19 cellular contexts compared by ENCODE assay signal in genomic region chr6:57224769-57225515, GRCh38. TPM values are rescaled to one million over a fixed set of nuclear protein-coding genes. Genes with fewer than 3 reads are reported as not detected.
A peak's percentile ranks its signal among the peaks of the same experiment; 100 is the strongest.
DNase-seq lines count a peak whose midpoint lies in the region; ATAC-seq and TF ChIP-seq lines count a peak whose summit lies in the region.
"Had no signal": no experiment of that assay in that cellular context is flagged by ENCODE, and none has a peak within 500 bp of the region (broad histone marks: within the 10 kb centered on the region; RNA-seq: fewer than 3 reads in every experiment).

No MANE protein-coding gene starts in this region.

- no peaks in the 10 kb centered on the region for H4K20me1 ChIP-seq in mammary epithelial cell (ENCODE audit: insufficient read depth, low read length)

- H3K36me3 ChIP-seq in mammary epithelial cell (ENCODE audit: insufficient read depth, low read length) (no peaks in the 10 kb centered on the region), WERI-Rb-1 (peaks cover 5% of the 10 kb centered on the region)
- no peaks in the 10 kb centered on the region for H3K36me3 ChIP-seq in effector memory CD4-positive, alpha-beta T cell (ENCODE audit: control insufficient read depth, insufficient read depth, low read length)
- H3K36me3 ChIP-seq: tibial artery had no signal

- WGBS in mammary epithelial cell (ENCODE audit: low coverage, missing lambda C conversion rate), result 69% methylated on average over 1 of the region's 1 CpG

- DNase-seq in AG10803 (ENCODE audit: low read depth) (peak; percentile 70), HFFc6 (peak; percentile 48), mammary epithelial cell (peak; percentile 35), Right ventricle myocardium inferior (ENCODE audit: missing footprints) (no peak), WERI-Rb-1 (no peak)
- DNase-seq in activated CD4-positive, alpha-beta T cell treated with anti-CD3 and anti-CD28 coated beads, Interleukin-2, amount 50 U/mL, for 1 hour, result no peak
- DNase-seq in effector memory CD4-positive, alpha-beta T cell, result no peak
- DNase-seq: activated T-cell treated with anti-CD3 and anti-CD28 coated beads, Interleukin-2, amount 50 U/mL, for 72 hours; anterior cingulate cortex; islet precursor cell; midbrain; NCI-H1417 treated with DMSO at 0.1 percent for 48 hours; NCI-H524; stimulated activated CD4-positive, alpha-beta T cell treated with anti-CD3 and anti-CD28 coated beads, Interleukin-2, amount 100 ng/mL, for 24 hours; stimulated activated CD8-positive, alpha-beta memory T cell treated with anti-CD3 and anti-CD28 coated beads, Interleukin-4, amount 100 ng/mL, for 48 hours; tibial artery had no signal

- H3K27ac ChIP-seq in mammary epithelial cell (ENCODE audit: insufficient read depth, low read depth, low read length) (no peak overlapping the region), WERI-Rb-1 (no peak overlapping the region)
- H3K27ac ChIP-seq in effector memory CD4-positive, alpha-beta T cell (ENCODE audit: insufficient read depth, low read length, poor library complexity, severe bottlenecking), result no peak overlapping the region

- H3K4me1 ChIP-seq in mammary epithelial cell (ENCODE audit: insufficient read depth, low read length), result peaks cover 6% of the 10 kb centered on the region
- no peaks in the 10 kb centered on the region for H3K4me1 ChIP-seq in effector memory CD4-positive, alpha-beta T cell (ENCODE audit: control insufficient read depth, insufficient read depth, low read length, poor library complexity, severe bottlenecking)

- peaks cover 20% of the 10 kb centered on the region for H3K79me2 ChIP-seq in mammary epithelial cell (ENCODE audit: insufficient read depth, low read length)

- no peaks in the 10 kb centered on the region for H3K27me3 ChIP-seq in mammary epithelial cell (ENCODE audit: insufficient read depth, low read length)
- H3K27me3 ChIP-seq in effector memory CD4-positive, alpha-beta T cell (replicated peaks; ENCODE audit: control insufficient read depth, insufficient read depth, low read length, poor library complexity, severe bottlenecking), result peaks cover 10% of the 10 kb centered on the region
- no peaks in the 10 kb centered on the region for H3K27me3 ChIP-seq in WERI-Rb-1 (ENCODE audit: insufficient read depth, low read depth, severe bottlenecking)
- H3K27me3 ChIP-seq: tibial artery had no signal

- H2AFZ ChIP-seq in mammary epithelial cell (ENCODE audit: low read depth, low read length), result no peak overlapping the region

- no peak overlapping the region for H3K9ac ChIP-seq in mammary epithelial cell (ENCODE audit: insufficient read depth, low read length)

- H3K4me3 ChIP-seq in AG10803 (ENCODE audit: low read length) (no peak overlapping the region), mammary epithelial cell (replicated peaks in 1 of 3; ENCODE audit: insufficient read depth in 1 of 3, low read depth in 2 of 3, low read length in 3 of 3) (no peak overlapping the region), WERI-Rb-1 (ENCODE audit: low read depth, low read length) (no peak overlapping the region)
- H3K4me3 ChIP-seq in effector memory CD4-positive, alpha-beta T cell (ENCODE audit: insufficient read depth, low read depth, low read length, poor library complexity, severe bottlenecking), result no peak overlapping the region
- H3K4me3 ChIP-seq: tibial artery had no signal

- peaks cover 17% of the 10 kb centered on the region for H3K36me3 Mint-ChIP-seq in HFFc6 (ENCODE audit: low read depth)
- peaks cover 6% of the 10 kb centered on the region for H3K36me3 Mint-ChIP-seq in nephron (ENCODE audit: low read depth)

- intact Hi-C loops in mammary epithelial cell (cut with micrococcal nuclease) (no loop called here), Right ventricle myocardium inferior (cut with DNase I) (loop anchor here (5.0 kb wide), 1 partner anchor 92 kb away; the partner anchor contains the start of gene PRIM2)

- no peak for ATAC-seq in Right ventricle myocardium inferior
- ATAC-seq: activated T-cell treated with anti-CD3 and anti-CD28 coated beads, Interleukin-2, amount 50 U/mL, for 72 hours had no signal

- dilution Hi-C loops in mammary epithelial cell (cut with HindIII; ENCODE audit: low sequenced_read_pairs), result no loop called here

- peak overlapping the region; percentile 44 for H3K27ac Mint-ChIP-seq in HFFc6
- peak overlapping the region; percentile 53 to 98 (median 79) for H3K27ac Mint-ChIP-seq in nephron
- H3K27ac Mint-ChIP-seq: activated T-cell treated with anti-CD3 and anti-CD28 coated beads, Interleukin-2, amount 50 U/mL, for 72 hours; B cell; T-helper 1 cell treated with Interleukin-12 subunit alpha and Interleukin-12 subunit beta and Interleukin-4 antibody, amounts not matched to agents 30 μg/mL and 1 μg/mL, for 36 hours had no signal

- H3K9me3 ChIP-seq in mammary epithelial cell (replicated peaks; ENCODE audit: insufficient read depth, low read length), result no peaks in the 10 kb centered on the region
- H3K9me3 ChIP-seq in effector memory CD4-positive, alpha-beta T cell (ENCODE audit: control insufficient read depth, low read length), result no peaks in the 10 kb centered on the region
- H3K9me3 ChIP-seq in WERI-Rb-1 (ENCODE audit: severe bottlenecking), result peaks cover 2% of the 10 kb centered on the region
- H3K9me3 ChIP-seq: tibial artery had no signal

- BruUV-seq in mammary epithelial cell (replicated peaks; lab: Mats Ljungman, UMichigan), result no TSS peak

- H3K4me1 Mint-ChIP-seq in HFFc6 (ENCODE audit: low read depth) (peaks cover 43% of the 10 kb centered on the region), nephron (peaks cover 29% of the 10 kb centered on the region)

- H3K9me3 Mint-ChIP-seq in HFFc6 (peaks cover 5% of the 10 kb centered on the region; the same call in 1 of the 2 replicates), nephron (peaks cover 8% of the 10 kb centered on the region)
- H3K9me3 Mint-ChIP-seq: activated T-cell treated with anti-CD3 and anti-CD28 coated beads, Interleukin-2, amount 50 U/mL, for 72 hours; T-helper 1 cell treated with Interleukin-12 subunit alpha and Interleukin-12 subunit beta and Interleukin-4 antibody, amounts not matched to agents 30 μg/mL and 1 μg/mL, for 36 hours had no signal

- H3K27me3 Mint-ChIP-seq in HFFc6 (ENCODE audit: insufficient read depth) (peaks cover 6% of the 10 kb centered on the region), nephron (ENCODE audit: low read depth) (no peaks in the 10 kb centered on the region)

- H3K4me3 Mint-ChIP-seq in HFFc6 (no peak overlapping the region), nephron (peak overlapping the region; percentile 11 to 37 (median 12))
- H3K4me3 Mint-ChIP-seq: activated T-cell treated with anti-CD3 and anti-CD28 coated beads, Interleukin-2, amount 50 U/mL, for 72 hours; B cell; T-helper 1 cell treated with Interleukin-12 subunit alpha and Interleukin-12 subunit beta and Interleukin-4 antibody, amounts not matched to agents 30 μg/mL and 1 μg/mL, for 36 hours had no signal

- H3K4me2 ChIP-seq in mammary epithelial cell (ENCODE audit: insufficient read depth, low read depth, low read length), result no peak overlapping the region

- CTCF ChIA-PET in mammary epithelial cell (lab: Charles Lee; ENCODE audit: low non-redundant PET), result no interaction called here

- TF ChIP-seq CTCF in AG10803 (conservative IDR thresholded peaks at IDR 0.05; ENCODE audit: low read length) (0 out of 2 replicates have a peak, but pooled peaks have one; percentile 5), HFFc6 (IDR thresholded peaks at IDR 0.05) (no peak), mammary epithelial cell (conservative IDR thresholded peaks at IDR 0.05 in 1 of 2, IDR thresholded peaks at IDR 0.05 in 1 of 2; ENCODE audit: extremely low read depth in 1 of 2, insufficient read depth in 1 of 2, low read depth in 1 of 2, low read length in 2 of 2) (no peak), nephron (IDR thresholded peaks at IDR 0.05; ENCODE audit: unreplicated experiment in 3 of 3) (no peak), WERI-Rb-1 (IDR thresholded peaks at IDR 0.05; ENCODE audit: low read depth, low read length) (no peak)

- in situ Hi-C loops in mammary epithelial cell (cut with MboI; ENCODE audit: low sequenced_read_pairs in 2 of 2), result no loop called here

RNA-seq across cellular contexts. Expression of gene RAB23, which starts 2.8 kb away (rescaled TPM):
- total RNA-seq in HFFc6 (2021; fragmentation: NEBNext Ultra II Directional; extraction: Animal tissue kit (Norgen Biotek cat#: 25700)), result 10 to 100 TPM; 23.1 to 30.3 (median 28.9) TPM
- 10 to 100 TPM; 13.2 to 14.9 TPM for total RNA-seq in mammary epithelial cell
- polyA plus RNA-seq in mammary epithelial cell, result 6.7 TPM
- 3.0 TPM for polyA minus RNA-seq in mammary epithelial cell
- total RNA-seq in Right ventricle myocardium inferior, result 12.0 TPM

RNA-seq across cellular contexts. Expression of gene BAG2, which starts 52.8 kb away (rescaled TPM):
- total RNA-seq in HFFc6 (2021; fragmentation: NEBNext Ultra II Directional; extraction: Animal tissue kit (Norgen Biotek cat#: 25700)), result 10 to 100 TPM; 26.2 to 31.6 (median 28.3) TPM
- total RNA-seq in mammary epithelial cell (1 to 10 TPM; 2.1 to 2.3 TPM), Right ventricle myocardium inferior (15.4 TPM)
- polyA plus RNA-seq in mammary epithelial cell, result 1.9 TPM
- polyA minus RNA-seq in mammary epithelial cell, result not detected

Comparison
In these comparisons a context has a peak if more than half of its experiments do, and no peak if none do; other contexts are left out.
1. DNase-seq: peak in AG10803 (single experiment), HFFc6 (single experiment) and mammary epithelial cell (single experiment); none in Right ventricle myocardium inferior (single experiment), activated CD4-positive, alpha-beta T cell treated with anti-CD3 and anti-CD28 coated beads, Interleukin-2, amount 50 U/mL, for 1 hour (single experiment), effector memory CD4-positive, alpha-beta T cell (0 of 3) and WERI-Rb-1 (single experiment).